Comparison of ENCODE assay signal across 8 cellular contexts in the genomic region with DNA sequence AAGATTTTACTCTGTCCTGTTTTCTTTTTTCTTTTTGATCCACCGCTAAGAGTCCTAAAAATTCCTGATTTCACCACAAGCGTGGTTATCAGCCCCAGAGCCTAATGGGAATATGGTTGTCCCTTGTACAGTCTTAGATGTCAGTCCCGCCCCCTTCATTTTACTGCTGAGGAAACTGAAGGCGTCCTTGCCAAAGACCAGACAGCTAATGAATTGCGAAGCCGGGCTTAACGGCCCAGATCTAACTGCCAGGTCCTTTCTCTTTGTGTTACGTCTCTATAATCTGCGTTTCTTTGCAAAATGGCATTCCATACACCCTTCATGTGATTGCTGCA.
DNase-seq lines count a peak whose midpoint lies in the region; ATAC-seq lines count a peak whose summit lies in the region.

No MANE protein-coding gene starts in this region.

- no peak for ATAC-seq in HG03159 (IDR thresholded peaks at IDR 0.05; ENCODE audit: unreplicated experiment)

- no CpG with 5 or more reads among the region's 9 CpGs for WGBS in iPS DF 6.9 (ENCODE audit: insufficient coverage, insufficient read length)

- DNase-seq in activated naive CD4-positive, alpha-beta T cell treated with Interleukin-2 at 50 U/mL for 16 hours: peak; percentile 21
- no peak for DNase-seq in activated naive CD4-positive, alpha-beta T cell (lab: John Stamatoyannopoulos, UW)
- DNase-seq in HCEC 1CT (peak; percentile 49), NAMALWA (ENCODE audit: low spot score) (peak; percentile 69), astrocyte of the hippocampus (ENCODE audit: low read depth, low spot score) (peak; percentile 53), iPS DF 6.9 (ENCODE audit: low read depth, low spot score) (no peak)

- no peaks in the 10 kb centered on the region for H3K9me3 ChIP-seq in iPS DF 6.9 (ENCODE audit: control insufficient read depth, insufficient read depth, low read length)

- H3K4me3 ChIP-seq in iPS DF 6.9 (ENCODE audit: low read length) (peak overlapping the region; percentile 72; the same call in 1 of the 2 replicates), skin epidermis (peak overlapping the region; percentile 60 to 98 (median 77))

- no peaks in the 10 kb centered on the region; the same call in 1 of the 2 replicates for H3K36me3 ChIP-seq in iPS DF 6.9 (ENCODE audit: control insufficient read depth, insufficient read depth, low read length)

- H3K27ac ChIP-seq in iPS DF 6.9 (ENCODE audit: low read length): no peak overlapping the region
- peak overlapping the region in 20 of 21 experiments; percentile 26 to 92 (median 87) for H3K27ac ChIP-seq in skin epidermis

- H3K4me1 ChIP-seq in iPS DF 6.9 (ENCODE audit: control insufficient read depth, insufficient read depth, low read length): no peaks in the 10 kb centered on the region

- H3K27me3 ChIP-seq in iPS DF 6.9 (ENCODE audit: control insufficient read depth, insufficient read depth, low read length): no peaks in the 10 kb centered on the region

Comparison
In these comparisons a context has a peak if more than half of its experiments do, and no peak if none do; other contexts are left out.
1. DNase-seq: peak in activated naive CD4-positive, alpha-beta T cell treated with Interleukin-2 at 50 U/mL for 16 hours (single experiment), HCEC 1CT (single experiment), NAMALWA (single experiment) and astrocyte of the hippocampus (single experiment); none in activated naive CD4-positive, alpha-beta T cell (0 of 4) and iPS DF 6.9 (single experiment).